ENCODE assay signal across 8 cellular contexts in the genomic region with DNA sequence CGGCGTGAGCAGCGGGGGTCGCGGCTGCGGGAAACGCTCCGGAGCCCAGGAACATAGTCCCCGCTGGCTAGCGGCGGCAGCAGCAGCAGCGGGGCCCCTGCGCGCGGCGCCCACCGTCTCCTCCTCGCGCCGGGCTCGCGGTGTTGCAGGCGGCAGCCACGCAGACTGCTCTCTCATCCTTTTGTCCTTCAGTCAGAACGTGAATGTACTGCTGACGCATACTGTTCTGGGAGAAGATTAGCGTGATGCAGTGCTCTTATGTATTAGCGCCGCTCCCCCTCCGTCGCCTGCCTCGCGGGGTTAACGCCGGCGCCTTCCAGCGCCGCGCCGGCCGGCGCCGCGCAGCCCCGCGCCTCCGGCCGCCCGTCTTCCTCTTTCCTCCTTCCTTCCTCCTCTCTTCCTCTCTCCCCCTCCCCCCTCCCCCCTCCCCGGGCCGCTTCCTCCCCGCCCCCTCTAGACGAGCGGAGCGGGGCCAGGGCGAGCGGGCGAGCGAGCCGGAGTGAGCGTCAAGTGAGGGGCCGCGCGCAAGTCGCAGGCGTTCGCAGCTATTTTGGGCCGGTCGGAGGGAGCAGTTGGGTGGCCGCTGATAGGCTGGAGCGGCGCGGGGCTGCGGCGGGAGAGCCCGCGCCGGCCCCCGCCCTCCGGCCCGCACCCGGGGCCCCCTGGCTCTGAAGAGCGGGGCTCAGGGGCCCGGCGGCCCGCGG. TPM values are rescaled to one million over a fixed set of nuclear protein-coding genes. Genes with fewer than 3 reads are reported as not detected.
DNase-seq lines count a peak whose midpoint lies in the region; TF ChIP-seq lines count a peak whose summit lies in the region.

No MANE protein-coding gene starts in this region.

- H3K4me1 ChIP-seq in mononuclear cell (ENCODE audit: insufficient read depth, low read length) = peaks cover 38% of the 10 kb centered on the region

- H3K27me3 Mint-ChIP-seq in endothelial cell (ENCODE audit: unreplicated experiment) = peaks cover 24% of the 10 kb centered on the region

- peaks cover 41% of the 10 kb centered on the region for H3K36me3 Mint-ChIP-seq in endothelial cell (ENCODE audit: low read depth, unreplicated experiment)

- H3K4me3 Mint-ChIP-seq in endothelial cell (ENCODE audit: unreplicated experiment) = peak overlapping the region; percentile 96

- H3K27ac Mint-ChIP-seq in endothelial cell (ENCODE audit: unreplicated experiment) = peak overlapping the region; percentile 86

- H3K4me1 Mint-ChIP-seq in endothelial cell (ENCODE audit: unreplicated experiment) = peaks cover 39% of the 10 kb centered on the region

- H3K9me3 ChIP-seq in mononuclear cell (ENCODE audit: low read depth, low read length) = no peaks in the 10 kb centered on the region

- H3K9me3 Mint-ChIP-seq in endothelial cell (ENCODE audit: unreplicated experiment) = no peaks in the 10 kb centered on the region

- H3K27me3 ChIP-seq in GM06990 (replicated peaks; ENCODE audit: control insufficient read depth, insufficient read depth, low read length) (no peaks in the 10 kb centered on the region), mononuclear cell (ENCODE audit: insufficient read depth, low read length) (peaks cover 6% of the 10 kb centered on the region)

- TF ChIP-seq CTCF in GM06990 (IDR thresholded peaks at IDR 0.05; ENCODE audit: insufficient read depth, low read length, poor library complexity, severe bottlenecking) = no peak
- TF ChIP-seq CTCF in endothelial cell (IDR thresholded peaks at IDR 0.05; ENCODE audit: unreplicated experiment) = no peak

- peak; percentile 47 for DNase-seq in GM06990 (ENCODE audit: extremely low read depth, insufficient read length)
- peak; percentile 93 for DNase-seq in HCEC 1CT
- DNase-seq in NCI-H2029 treated with DMSO at 0.1 percent for 48 hours (lab: John Stamatoyannopoulos, UW) = peak; percentile 24
- peak; percentile 20 to 38 for DNase-seq in activated CD8-positive, alpha-beta memory T cell treated with anti-CD3 and anti-CD28 coated beads for 4 hours (ENCODE audit: low read depth in 2 of 2)
- DNase-seq in endothelial cell (ENCODE audit: low spot score) = peak; percentile 70
- DNase-seq in stimulated activated CD8-positive, alpha-beta memory T cell treated with anti-CD3 and anti-CD28 coated beads, Interleukin-4, amount 100 ng/mL, for 48 hours = peak; percentile 69
- DNase-seq in HT-29 (ENCODE audit: low spot score) = no peak

- H3K36me3 ChIP-seq in GM06990 (ENCODE audit: control insufficient read depth, insufficient read depth, low read length) = peaks cover 10% of the 10 kb centered on the region

- H3K4me3 ChIP-seq in GM06990 (replicated peaks; ENCODE audit: low read depth, low read length) = peak overlapping the region; percentile 32; the same call in 1 of the 2 replicates
- H3K4me3 ChIP-seq in mononuclear cell (ENCODE audit: low read length) = peak overlapping the region; percentile 41

RNA-seq across cellular contexts. Expression of a gene that starts 0.8 kb away (rescaled TPM):
- total RNA-seq in endothelial cell (ENCODE audit: unreplicated experiment) (297 TPM), mononuclear cell (1.3 TPM)
- not detected in 2 replicates for total RNA-seq in HT-29 (2014; rRNA removed; shearing (Covaris generic))

Comparison
In these comparisons a context has a peak if more than half of its experiments do, and no peak if none do; other contexts are left out.
1. RNA of a gene that starts 0.8 kb away (total RNA-seq): 297 TPM in endothelial cell (single experiment); 1.3 TPM in mononuclear cell (single experiment) and not detected in HT-29; every median in the first group is over 100 times any median in the second.